8 cellular contexts compared by ENCODE assay signal in the genomic region with DNA sequence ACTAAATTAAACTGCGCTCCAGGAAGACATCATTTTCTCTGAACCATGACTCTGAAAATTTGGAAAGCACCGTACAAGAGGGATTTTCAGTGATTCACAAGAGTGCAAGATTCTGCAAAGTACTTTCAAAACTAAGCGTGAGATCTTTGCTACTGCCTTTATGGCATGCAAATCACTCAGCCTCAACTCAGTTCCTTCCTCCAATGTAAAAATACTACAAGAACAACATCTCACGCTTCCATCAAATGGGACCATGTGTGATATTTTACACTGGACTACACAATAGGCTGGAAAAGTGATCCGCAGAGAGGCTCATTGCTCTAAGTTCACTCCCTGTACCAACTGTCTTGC. TPM values are rescaled to one million over a fixed set of nuclear protein-coding genes. Genes with fewer than 3 reads are reported as not detected.
A peak's percentile ranks its signal among the peaks of the same experiment; 100 is the strongest.
DNase-seq lines count a peak whose midpoint lies in the region; ATAC-seq, FAIRE-seq and TF ChIP-seq lines count a peak whose summit lies in the region.

No MANE protein-coding gene starts in this region.

- no peaks in the 10 kb centered on the region for H3K9me3 ChIP-seq in KOPT-K1 (ENCODE audit: insufficient read depth, low read length, poor library complexity, severe bottlenecking)

- peak overlapping the region; percentile 85 to 100 for H3K4me3 Mint-ChIP-seq in stimulated activated naive CD8-positive, alpha-beta T cell treated with anti-CD3 and anti-CD28 coated beads, Interleukin-15, amount 100 ng/mL, for 72 hours

- no peaks in the 10 kb centered on the region for H3K36me3 ChIP-seq in KOPT-K1 (ENCODE audit: insufficient read depth, low read length)

- 0 out of 2 replicates have a peak, but pooled peaks have one; percentile 44 for TF ChIP-seq POLR2A in GM12891 (IDR thresholded peaks at IDR 0.05; ENCODE audit: low read depth, low read length)

- peak; percentile 85 for FAIRE-seq in GM12891 (lab: Jason Lieb, UNC)
- no peak for FAIRE-seq in HTR-8/SVneo (lab: Jason Lieb, UNC)

- ATAC-seq in GM21619 (IDR thresholded peaks at IDR 0.05; ENCODE audit: unreplicated experiment), result peak; percentile 37
- ATAC-seq in stimulated activated naive CD8-positive, alpha-beta T cell treated with anti-CD3 and anti-CD28 coated beads, Interleukin-15, amount 100 ng/mL, for 72 hours, result no peak

- no peaks in the 10 kb centered on the region for H3K9me3 Mint-ChIP-seq in stimulated activated naive CD8-positive, alpha-beta T cell treated with anti-CD3 and anti-CD28 coated beads, Interleukin-15, amount 100 ng/mL, for 72 hours

- H3K27ac Mint-ChIP-seq in stimulated activated naive CD8-positive, alpha-beta T cell treated with anti-CD3 and anti-CD28 coated beads, Interleukin-15, amount 100 ng/mL, for 72 hours, result peak overlapping the region in 1 of 2 donors; percentile 93

- DNase-seq in GM12891 (ENCODE audit: insufficient read length, low spot score) (peak; percentile 21), fibroblast of mammary gland (ENCODE audit: low read depth) (no peak), D341Med (ENCODE audit: low spot score) (no peak), activated gamma-delta T cell (lab: John Stamatoyannopoulos, UW) (no peak), HTR-8/SVneo (ENCODE audit: insufficient read length, low spot score) (no peak)
- no peak for DNase-seq in stimulated activated naive CD8-positive, alpha-beta T cell treated with anti-CD3 and anti-CD28 coated beads, Interleukin-15, amount 100 ng/mL, for 72 hours

- peak overlapping the region; percentile 76 for H3K27ac ChIP-seq in KOPT-K1 (ENCODE audit: low read depth, low read length, poor library complexity, severe bottlenecking)

- TF ChIP-seq CTCF in fibroblast of mammary gland (conservative IDR thresholded peaks at IDR 0.05; ENCODE audit: control insufficient read depth, insufficient read depth, low read depth, low read length), result no peak

- peaks cover 14% of the 10 kb centered on the region for H3K4me1 Mint-ChIP-seq in stimulated activated naive CD8-positive, alpha-beta T cell treated with anti-CD3 and anti-CD28 coated beads, Interleukin-15, amount 100 ng/mL, for 72 hours

- peak overlapping the region; percentile 82 for H3K4me3 ChIP-seq in fibroblast of mammary gland (ENCODE audit: control insufficient read depth, low read depth, low read length)

- H3K27me3 Mint-ChIP-seq in stimulated activated naive CD8-positive, alpha-beta T cell treated with anti-CD3 and anti-CD28 coated beads, Interleukin-15, amount 100 ng/mL, for 72 hours, result peaks cover 35% of the 10 kb centered on the region

TF ChIP-seq in GM12891, 5 proteins besides CTCF, POLR2A, EP300 and RAD21:
- no peak for TF ChIP-seq PAX5 (IDR thresholded peaks at IDR 0.05; ENCODE audit: insufficient read depth, low read length, severe bottlenecking)
- TF ChIP-seq SPI1 (IDR thresholded peaks at IDR 0.05; ENCODE audit: low read depth, low read length), result peak; percentile 73
- TF ChIP-seq TAF1 (IDR thresholded peaks at IDR 0.05; ENCODE audit: low read depth, low read length), result no peak; the same call in 1 of the 2 replicates
- no peak; the same call in 1 of the 2 replicates for TF ChIP-seq POLR2AphosphoS5 (IDR thresholded peaks at IDR 0.05; ENCODE audit: low read depth, low read length)
- TF ChIP-seq POU2F2 (IDR thresholded peaks at IDR 0.05; ENCODE audit: low read depth, low read length), result peak; percentile 89

RNA-seq across cellular contexts. Expression of a gene that starts 0.7 kb away (rescaled TPM):
- polyA plus RNA-seq in GM12891 (2012; ENCODE audit: low read depth, missing spikeins), result 7.3 TPM
